Comparison of ENCODE assay signal across 11 cellular contexts in the genomic region with DNA sequence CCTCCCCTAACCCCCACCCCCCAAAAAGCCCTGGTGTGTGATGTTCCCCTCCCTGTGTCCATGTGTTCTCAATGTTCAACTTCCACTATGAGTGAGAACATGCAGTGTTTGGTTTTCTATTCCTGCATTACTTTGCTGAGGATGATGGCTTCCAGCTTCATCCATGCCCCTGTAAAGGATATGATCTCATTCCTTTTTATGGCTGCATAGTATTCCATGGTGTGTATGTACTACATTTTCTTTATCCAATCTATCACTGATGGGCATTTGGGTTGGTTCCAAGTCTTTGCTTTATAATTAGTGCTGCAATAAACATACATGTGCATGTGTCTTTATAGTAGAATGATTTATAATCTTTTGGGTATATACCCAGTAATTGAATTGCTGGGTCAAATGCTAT. TPM values are rescaled to one million over a fixed set of nuclear protein-coding genes. Genes with fewer than 3 reads are reported as not detected.
"Had no signal": no experiment of that assay in that cellular context is flagged by ENCODE, and none has a peak within 500 bp of the region (broad histone marks: within the 10 kb centered on the region; RNA-seq: fewer than 3 reads in every experiment).

No MANE protein-coding gene starts in this region.

RNA-seq across cellular contexts. Expression of gene TMEM247, which starts 43.0 kb away (rescaled TPM):
- total RNA-seq: OCI-LY7, PC-3, PC-9, Peyer's patch, Right ventricle myocardium inferior, Right ventricle myocardium superior, RPMI7951, SJCRH30, SJSA1, SK-MEL-5 had no signal
- polyA plus RNA-seq: SK-N-SH had no signal
